Comparison of ENCODE assay signal across 9 cellular contexts in genomic region chr3:99925584-99925983, GRCh38.
DNase-seq lines count a peak whose midpoint lies in the region; ATAC-seq, FAIRE-seq and TF ChIP-seq lines count a peak whose summit lies in the region.
"Had no signal": no experiment of that assay in that cellular context is flagged by ENCODE, and none has a peak within 500 bp of the region (broad histone marks: within the 10 kb centered on the region; RNA-seq: fewer than 3 reads in every experiment).

No MANE protein-coding gene starts in this region.

- DNase-seq in HTR-8/SVneo (ENCODE audit: insufficient read length, low spot score) (peak; percentile 57), left cardiac atrium (peak; percentile 41), type B pancreatic cell (ENCODE audit: extremely low spot score, unreplicated experiment) (no peak), foreskin melanocyte (no peak), T-helper 9 cell (no peak), NCI-H1694 (lab: John Stamatoyannopoulos, UW) (no peak)
- DNase-seq: amniotic stem cell had no signal

- H3K9me3 Mint-ChIP-seq in type B pancreatic cell = peaks cover 9% of the 10 kb centered on the region
- H3K9me3 Mint-ChIP-seq: T-helper 1 cell treated with Interleukin-12 subunit alpha and Interleukin-12 subunit beta and Interleukin-4 antibody, amounts not matched to agents 30 μg/mL and 1 μg/mL, for 36 hours had no signal

- peak; percentile 40 to 75 for ATAC-seq in left cardiac atrium

- H3K27me3 Mint-ChIP-seq in type B pancreatic cell = no peaks in the 10 kb centered on the region

- H3K4me3 Mint-ChIP-seq in type B pancreatic cell = no peak overlapping the region
- H3K4me3 Mint-ChIP-seq: T-helper 1 cell treated with Interleukin-12 subunit alpha and Interleukin-12 subunit beta and Interleukin-4 antibody, amounts not matched to agents 30 μg/mL and 1 μg/mL, for 36 hours had no signal

- intact Hi-C loops in left cardiac atrium (cut with DNase I) = loop anchor here in 1 of 2 donors (10.0 kb wide), 1 partner anchor 329 kb away; no protein-coding TSS in a partner anchor

- H3K36me3 Mint-ChIP-seq in type B pancreatic cell = peaks cover 15% of the 10 kb centered on the region

- no peak for FAIRE-seq in HTR-8/SVneo (lab: Jason Lieb, UNC)

- no peak for TF ChIP-seq CTCF in VCaP (conservative IDR thresholded peaks at IDR 0.05)
- TF ChIP-seq CTCF in type B pancreatic cell (conservative IDR thresholded peaks at IDR 0.05) = no peak

- H3K4me1 Mint-ChIP-seq in type B pancreatic cell (ENCODE audit: unreplicated experiment) = peaks cover 32% of the 10 kb centered on the region

- peak overlapping the region; percentile 66 for H3K27ac Mint-ChIP-seq in type B pancreatic cell
- H3K27ac Mint-ChIP-seq: T-helper 1 cell treated with Interleukin-12 subunit alpha and Interleukin-12 subunit beta and Interleukin-4 antibody, amounts not matched to agents 30 μg/mL and 1 μg/mL, for 36 hours had no signal

- peak overlapping the region; percentile 55 for H3K27ac ChIP-seq in VCaP

Comparison
In these comparisons a context has a peak if more than half of its experiments do, and no peak if none do; other contexts are left out.
1. DNase-seq: peak in HTR-8/SVneo (single experiment) and left cardiac atrium (single experiment); none in type B pancreatic cell (single experiment), foreskin melanocyte (single experiment), T-helper 9 cell (single experiment) and NCI-H1694 (single experiment).